In genomic region chr17:81959362-81960129, GRCh38 we compare ENCODE assay signal across 8 cellular contexts. TPM values are rescaled to one million over a fixed set of nuclear protein-coding genes. Genes with fewer than 3 reads are reported as not detected.
DNase-seq lines count a peak whose midpoint lies in the region; ATAC-seq and TF ChIP-seq lines count a peak whose summit lies in the region.

No MANE protein-coding gene starts in this region.

- intact Hi-C loops in gastrocnemius medialis (cut with DNase I; ENCODE audit: low total_unique reads) = loop anchor here (1.0 to 2.0 kb wide), 3 partner anchors 32 to 195 kb away; no protein-coding TSS in a partner anchor

- H3K4me3 Mint-ChIP-seq in activated naive CD8-positive, alpha-beta T cell treated with anti-CD3 and anti-CD28 coated beads for 36 hours = no peak overlapping the region

- peak; percentile 52 for ATAC-seq in HG02885 (IDR thresholded peaks at IDR 0.05; ENCODE audit: poor library complexity, unreplicated experiment)
- peak; percentile 70 to 74 for ATAC-seq in gastrocnemius medialis
- ATAC-seq in GM19351 (IDR thresholded peaks at IDR 0.05; ENCODE audit: unreplicated experiment) = no peak
- no peak for ATAC-seq in GM18519 (IDR thresholded peaks at IDR 0.05; ENCODE audit: low FRiP score, unreplicated experiment)

- H3K36me3 ChIP-seq in SK-N-SH (replicated peaks in 1 of 2; ENCODE audit: control insufficient read depth in 1 of 2, insufficient read depth in 2 of 2, low read length in 1 of 2) = no peaks in the 10 kb centered on the region
- no peaks in the 10 kb centered on the region for H3K36me3 ChIP-seq in right atrium auricular region
- no peaks in the 10 kb centered on the region for H3K36me3 ChIP-seq in gastrocnemius medialis

- peak; percentile 92 for TF ChIP-seq RAD21 in SK-N-SH (IDR thresholded peaks at IDR 0.05; ENCODE audit: low read length)

- peak in 1 of 2 experiments; percentile 17; a peak in 1 of 4 replicates for TF ChIP-seq EP300 in SK-N-SH (IDR thresholded peaks at IDR 0.05; ENCODE audit: borderline replicate concordance in 1 of 2, low read depth in 1 of 2, low read length in 1 of 2)

- no peak overlapping the region for H3K27ac Mint-ChIP-seq in activated naive CD8-positive, alpha-beta T cell treated with anti-CD3 and anti-CD28 coated beads for 36 hours

- CTCF ChIA-PET in SK-N-SH (lab: Yijun Ruan, JAX) = interaction anchor here (0.6 to 14.5 kb wide), 72 partner anchors 9 to 447 kb away, joined by 3 to 1216 read pairs (median 5); partner anchors contain the start of genes ACTG1, ANAPC11, ARHGDIA and ASPSCR1

- H3K9ac ChIP-seq in SK-N-SH = no peak overlapping the region

- H3K4me1 Mint-ChIP-seq in activated naive CD8-positive, alpha-beta T cell treated with anti-CD3 and anti-CD28 coated beads for 36 hours = no peaks in the 10 kb centered on the region

- TF ChIP-seq CTCF in SK-N-SH (IDR thresholded peaks at IDR 0.05) (peak; percentile 62), right atrium auricular region (IDR thresholded peaks at IDR 0.05) (peak; percentile 83 to 89), gastrocnemius medialis (IDR thresholded peaks at IDR 0.05 in 4 of 5, conservative IDR thresholded peaks at IDR 0.05 in 1 of 5) (peak in 4 of 5 experiments; percentile 95 to 99 (median 97))

- H3K27me3 Mint-ChIP-seq in activated naive CD8-positive, alpha-beta T cell treated with anti-CD3 and anti-CD28 coated beads for 36 hours = peaks cover 41% of the 10 kb centered on the region

- H3K27ac ChIP-seq in SK-N-SH (ENCODE audit: low read depth in 2 of 2, low read length in 1 of 2) = no peak overlapping the region
- H3K27ac ChIP-seq in right atrium auricular region = no peak overlapping the region
- H3K27ac ChIP-seq in gastrocnemius medialis = peak overlapping the region in 3 of 4 donors; percentile 8 to 50 (median 48)

- H3K9me3 Mint-ChIP-seq in activated naive CD8-positive, alpha-beta T cell treated with anti-CD3 and anti-CD28 coated beads for 36 hours = no peaks in the 10 kb centered on the region

- H3K79me2 ChIP-seq in SK-N-SH (ENCODE audit: insufficient read depth) = no peaks in the 10 kb centered on the region

- H3K9me2 ChIP-seq in SK-N-SH = no peaks in the 10 kb centered on the region

- DNase-seq in Daoy (ENCODE audit: low read depth) (peak; percentile 76), SK-N-SH (peak; percentile 96), right atrium auricular region (ENCODE audit: low spot score) (no peak), gastrocnemius medialis (peak in 1 of 2 donors; percentile 56)
- DNase-seq in activated naive CD8-positive, alpha-beta T cell treated with anti-CD3 and anti-CD28 coated beads for 36 hours = peak; percentile 81

- no peak for TF ChIP-seq POLR2A in gastrocnemius medialis (IDR thresholded peaks at IDR 0.05)

- 8% methylated on average over 58 of the region's 112 CpGs for WGBS in SK-N-SH (ENCODE audit: low lambda C conversion rate)

- H3K4me2 ChIP-seq in SK-N-SH = peak overlapping the region; percentile 72

- H3K36me3 Mint-ChIP-seq in activated naive CD8-positive, alpha-beta T cell treated with anti-CD3 and anti-CD28 coated beads for 36 hours = no peaks in the 10 kb centered on the region

- H2AFZ ChIP-seq in SK-N-SH (ENCODE audit: low read depth) = peak overlapping the region; percentile 51; the same call in 1 of the 2 replicates

- H3K9me3 ChIP-seq in SK-N-SH (no peaks in the 10 kb centered on the region), right atrium auricular region (no peaks in the 10 kb centered on the region), gastrocnemius medialis (no peaks in the 10 kb centered on the region)

- POLR2A ChIA-PET in SK-N-SH (lab: Yijun Ruan, JAX) = interaction anchor here (0.9 to 2.3 kb wide), 10 partner anchors 17 to 78 kb away, joined by 3 to 41 read pairs (median 4); partner anchors contain the start of genes ALYREF, ANAPC11, ASPSCR1 and CENPX

- peaks cover 1% of the 10 kb centered on the region for H3F3A ChIP-seq in SK-N-SH (replicated peaks; ENCODE audit: insufficient read depth)

- H3K4me3 ChIP-seq in SK-N-SH (ENCODE audit: low read depth in 2 of 2, low read length in 1 of 2) (peak overlapping the region; percentile 40 to 49), right atrium auricular region (peak overlapping the region; percentile 21 to 49), gastrocnemius medialis (peak overlapping the region; percentile 43 to 54 (median 48))

- in situ Hi-C loops in gastrocnemius medialis (cut with MboI; ENCODE audit: low sequenced_read_pairs in 4 of 4) = loop anchor here in 1 of 4 donors (5.0 kb wide), 1 partner anchor 63 kb away; the partner anchor contains the start of genes CENPX and LRRC45

- H3K27me3 ChIP-seq in SK-N-SH (ENCODE audit: insufficient read depth) (peaks cover 18% of the 10 kb centered on the region), right atrium auricular region (peaks cover 11 to 34% of the 10 kb centered on the region in 2 donors), gastrocnemius medialis (peaks cover 7 to 21% (median 19%) of the 10 kb centered on the region in 3 donors)

- H3K4me1 ChIP-seq in SK-N-SH (ENCODE audit: control insufficient read depth in 1 of 2, insufficient read depth in 2 of 2, low read depth in 1 of 2, low read length in 1 of 2) = peaks cover 0 to 25% of the 10 kb centered on the region in 2 experiments; a peak in 1 of 4 replicates
- H3K4me1 ChIP-seq in right atrium auricular region = peaks cover 0 to 23% of the 10 kb centered on the region in 2 donors
- H3K4me1 ChIP-seq in gastrocnemius medialis = peaks cover 12 to 23% of the 10 kb centered on the region in 2 donors

- no peaks in the 10 kb centered on the region for H4K20me1 ChIP-seq in SK-N-SH (ENCODE audit: insufficient read depth)

TF ChIP-seq in SK-N-SH, 30 proteins besides CTCF, POLR2A, EP300 and RAD21:
- peak; percentile 14 for TF ChIP-seq CHD2 (IDR thresholded peaks at IDR 0.05; ENCODE audit: low read length, partially characterized antibody)
- no peak for TF ChIP-seq TEAD4 (IDR thresholded peaks at IDR 0.05; ENCODE audit: borderline replicate concordance, insufficient read depth)
- TF ChIP-seq ELF1 (IDR thresholded peaks at IDR 0.05) = no peak
- TF ChIP-seq SMC3 (IDR thresholded peaks at IDR 0.05; ENCODE audit: low read depth, low read length) = peak; percentile 100
- TF ChIP-seq GABPA (IDR thresholded peaks at IDR 0.05; ENCODE audit: low read depth) = no peak
- TF ChIP-seq MAX (IDR thresholded peaks at IDR 0.05; ENCODE audit: low read depth) = peak; percentile 55; the same call in 1 of the 2 replicates
- TF ChIP-seq TAF1 (IDR thresholded peaks at IDR 0.05; ENCODE audit: borderline replicate concordance, low read depth, low read length) = no peak
- TF ChIP-seq MXI1 (IDR thresholded peaks at IDR 0.05; ENCODE audit: low read depth, low read length) = peak; percentile 64; the same call in 1 of the 2 replicates

RNA-seq across cellular contexts. Expression of gene NOTUM, which starts 1.4 kb away (rescaled TPM):
- total RNA-seq in Daoy (2014; rRNA removed; shearing (Covaris generic)) = 0.11 and 0.51 TPM in 2 replicates
- polyA plus RNA-seq in SK-N-SH (2012; rRNA removed) = 0.33 and 0.36 TPM in 2 replicates
- 0.09 and 0.33 TPM in 2 replicates for polyA plus RNA-seq in SK-N-SH (2012; cell fraction: cytosol; rRNA removed)
- polyA plus RNA-seq in SK-N-SH (2012; cell fraction: nucleus; rRNA removed) = 0.36 and 0.43 TPM in 2 replicates
- total RNA-seq in activated naive CD8-positive, alpha-beta T cell treated with anti-CD3 and anti-CD28 coated beads for 36 hours = under 1 TPM; 0.19 to 0.36 TPM
- under 1 TPM in 1 of 2 donors, not detected in 1; 0.35 TPM for total RNA-seq in right atrium auricular region
- 1 to 10 TPM in 3 of 4 donors, not detected in 1; 1.7 to 1.8 (median 1.7) TPM for total RNA-seq in gastrocnemius medialis

RNA-seq across cellular contexts. Expression of gene MYADML2, which starts 12.5 kb away (rescaled TPM):
- not detected in 2 replicates for total RNA-seq in Daoy (2014; rRNA removed; shearing (Covaris generic))
- polyA plus RNA-seq in SK-N-SH (2012; rRNA removed) = not detected in 2 replicates
- not detected in 2 replicates for polyA plus RNA-seq in SK-N-SH (2012; cell fraction: cytosol; rRNA removed)
- not detected in 2 replicates for polyA plus RNA-seq in SK-N-SH (2012; cell fraction: nucleus; rRNA removed)
- total RNA-seq in activated naive CD8-positive, alpha-beta T cell treated with anti-CD3 and anti-CD28 coated beads for 36 hours = not detected
- total RNA-seq in right atrium auricular region (1 to 10 TPM in 1 of 2 donors, under 1 TPM in 1; 0.55 to 1.4 TPM), gastrocnemius medialis (10 to 100 TPM in 2 of 4 donors, 1 to 10 TPM in 2; 2.9 to 24.9 (median 13.3) TPM)

RNA-seq across cellular contexts. Expression of gene ASPSCR1, which starts 17.9 kb away (rescaled TPM):
- 41.3 and 43.5 TPM in 2 replicates for total RNA-seq in Daoy (2014; rRNA removed; shearing (Covaris generic))
- 27.5 and 36.2 TPM in 2 replicates for polyA plus RNA-seq in SK-N-SH (2012; rRNA removed)
- 13.9 and 21.1 TPM in 2 replicates for polyA plus RNA-seq in SK-N-SH (2012; cell fraction: cytosol; rRNA removed)
- polyA plus RNA-seq in SK-N-SH (2012; cell fraction: nucleus; rRNA removed) = 98.9 and 121 TPM in 2 replicates
- total RNA-seq in activated naive CD8-positive, alpha-beta T cell treated with anti-CD3 and anti-CD28 coated beads for 36 hours = 10 to 100 TPM; 21.7 to 22.5 TPM
- total RNA-seq in right atrium auricular region = 10 to 100 TPM; 14.1 to 18.8 TPM
- 10 to 100 TPM; 24.0 to 44.7 (median 32.0) TPM for total RNA-seq in gastrocnemius medialis

RNA-seq across cellular contexts. Expression of gene PYCR1, which starts 22.4 kb away (rescaled TPM):
- 112 and 116 TPM in 2 replicates for total RNA-seq in Daoy (2014; rRNA removed; shearing (Covaris generic))
- 121 and 165 TPM in 2 replicates for polyA plus RNA-seq in SK-N-SH (2012; rRNA removed)
- 52.8 and 102 TPM in 2 replicates for polyA plus RNA-seq in SK-N-SH (2012; cell fraction: cytosol; rRNA removed)
- 77.3 and 103 TPM in 2 replicates for polyA plus RNA-seq in SK-N-SH (2012; cell fraction: nucleus; rRNA removed)
- 100 to 1,000 TPM; 158 to 169 TPM for total RNA-seq in activated naive CD8-positive, alpha-beta T cell treated with anti-CD3 and anti-CD28 coated beads for 36 hours
- total RNA-seq in right atrium auricular region (10 to 100 TPM in 1 of 2 donors, 1 to 10 TPM in 1; 8.3 to 10.2 TPM), gastrocnemius medialis (10 to 100 TPM in 3 of 4 donors, 1 to 10 TPM in 1; 5.6 to 16.8 (median 11.6) TPM)

RNA-seq across cellular contexts. Expression of gene MAFG, which starts 32.0 kb away (rescaled TPM):
- total RNA-seq in Daoy (2014; rRNA removed; shearing (Covaris generic)) = 17.2 and 20.9 TPM in 2 replicates
- 30.3 and 38.7 TPM in 2 replicates for polyA plus RNA-seq in SK-N-SH (2012; rRNA removed)
- 22.2 and 29.1 TPM in 2 replicates for polyA plus RNA-seq in SK-N-SH (2012; cell fraction: cytosol; rRNA removed)
- polyA plus RNA-seq in SK-N-SH (2012; cell fraction: nucleus; rRNA removed) = 88.8 and 95.8 TPM in 2 replicates
- total RNA-seq in activated naive CD8-positive, alpha-beta T cell treated with anti-CD3 and anti-CD28 coated beads for 36 hours = 10 to 100 TPM; 18.4 to 19.2 TPM
- total RNA-seq in right atrium auricular region (10 to 100 TPM; 21.8 to 26.5 TPM), gastrocnemius medialis (10 to 100 TPM; 37.1 to 65.5 (median 51.9) TPM)

Comparison
In these comparisons a context has a peak if more than half of its experiments do, and no peak if none do; other contexts are left out.
1. ATAC-seq: peak in HG02885 (single experiment) and gastrocnemius medialis (2 of 2); none in GM19351 (single experiment) and GM18519 (single experiment).
2. H3K27ac ChIP-seq: peak in gastrocnemius medialis (3 of 4); none in SK-N-SH (0 of 2) and right atrium auricular region (0 of 2).
3. Peak in every context shown above with its lines, with median percentiles within 50 percentile points of each other: H3K4me3 ChIP-seq and CTCF ChIP-seq.